ENCODE assay signal across 23 cellular contexts in genomic region chr6:155543141-155543870, GRCh38.
"Had no signal": no experiment of that assay in that cellular context is flagged by ENCODE, and none has a peak within 500 bp of the region (broad histone marks: within the 10 kb centered on the region; RNA-seq: fewer than 3 reads in every experiment).

No MANE protein-coding gene starts in this region.

- DNase-seq: activated CD4-positive, alpha-beta T cell treated with anti-CD3 and anti-CD28 coated beads, Interleukin-2, amount 50 U/mL, for 1 hour; activated CD4-positive, CD25-positive, alpha-beta regulatory T cell treated with anti-CD3 and anti-CD28 coated beads, Interleukin-2, amount 50 U/mL, for 72 hours; activated CD8-positive, alpha-beta memory T cell treated with anti-CD3 and anti-CD28 coated beads for 24 hours; activated CD8-positive, alpha-beta memory T cell treated with anti-CD3 and anti-CD28 coated beads, Interleukin-2, amount 50 U/mL, for 48 hours; activated effector memory CD4-positive, alpha-beta T cell treated with anti-CD3 and anti-CD28 coated beads, Interleukin-2, amount 50 U/mL, for 16 hours; activated T-cell treated with anti-CD3 and anti-CD28 coated beads, Interleukin-2, amount 50 U/mL, for 48 hours; dorsolateral prefrontal cortex; foreskin keratinocyte; hypothalamus; islet precursor cell; mammary epithelial cell; mucosa of descending colon; ovary; spleen; stimulated activated CD4-positive, alpha-beta T cell treated with anti-CD3 and anti-CD28 coated beads, Interleukin-4, amount 100 ng/mL, for 4 hours; testis; upper lobe of right lung had no signal

- H3K4me3 ChIP-seq: cardiac muscle cell, dorsolateral prefrontal cortex, mucosa of descending colon, ovary, spleen, testis, upper lobe of right lung had no signal

- H3K9me3 ChIP-seq: mucosa of descending colon, ovary, spleen, testis, upper lobe of right lung had no signal

- H3K36me3 Mint-ChIP-seq: activated naive CD4-positive, alpha-beta T cell treated with anti-CD3 and anti-CD28 coated beads, Interleukin-2, amount 50 U/mL, for 72 hours; naive thymus-derived CD8-positive, alpha-beta T cell; stimulated activated memory B cell treated with anti-CD40 and anti-IgM and Interleukin-4, amounts not matched to agents 10 μg/mL and 1 μg/mL and 100 μg/mL, for 72 hours; T-cell had no signal

- H3K27me3 ChIP-seq: cardiac muscle cell, dorsolateral prefrontal cortex, ovary, spleen, testis, upper lobe of right lung had no signal

- H3K4me1 ChIP-seq: foreskin keratinocyte, testis, upper lobe of right lung had no signal

- H3K27ac ChIP-seq: cardiac muscle cell, dorsolateral prefrontal cortex, epithelial cell of prostate, foreskin keratinocyte, ovary, spleen, testis, upper lobe of right lung had no signal

- H3K36me3 ChIP-seq: cardiac muscle cell, ovary, spleen, upper lobe of right lung had no signal

- H3K9me3 Mint-ChIP-seq: naive thymus-derived CD8-positive, alpha-beta T cell; stimulated activated memory B cell treated with anti-CD40 and anti-IgM and Interleukin-4, amounts not matched to agents 10 μg/mL and 1 μg/mL and 100 μg/mL, for 72 hours; T-cell had no signal

- H3K4me3 Mint-ChIP-seq: naive thymus-derived CD8-positive, alpha-beta T cell; stimulated activated memory B cell treated with anti-CD40 and anti-IgM and Interleukin-4, amounts not matched to agents 10 μg/mL and 1 μg/mL and 100 μg/mL, for 72 hours; T-cell had no signal

- H3K4me1 Mint-ChIP-seq: stimulated activated memory B cell treated with anti-CD40 and anti-IgM and Interleukin-4, amounts not matched to agents 10 μg/mL and 1 μg/mL and 100 μg/mL, for 72 hours had no signal

- H3K27ac Mint-ChIP-seq: activated naive CD4-positive, alpha-beta T cell treated with anti-CD3 and anti-CD28 coated beads, Interleukin-2, amount 50 U/mL, for 72 hours; stimulated activated memory B cell treated with anti-CD40 and anti-IgM and Interleukin-4, amounts not matched to agents 10 μg/mL and 1 μg/mL and 100 μg/mL, for 72 hours; T-cell had no signal
